ENCODE assay signal across 9 cellular contexts in the genomic region with DNA sequence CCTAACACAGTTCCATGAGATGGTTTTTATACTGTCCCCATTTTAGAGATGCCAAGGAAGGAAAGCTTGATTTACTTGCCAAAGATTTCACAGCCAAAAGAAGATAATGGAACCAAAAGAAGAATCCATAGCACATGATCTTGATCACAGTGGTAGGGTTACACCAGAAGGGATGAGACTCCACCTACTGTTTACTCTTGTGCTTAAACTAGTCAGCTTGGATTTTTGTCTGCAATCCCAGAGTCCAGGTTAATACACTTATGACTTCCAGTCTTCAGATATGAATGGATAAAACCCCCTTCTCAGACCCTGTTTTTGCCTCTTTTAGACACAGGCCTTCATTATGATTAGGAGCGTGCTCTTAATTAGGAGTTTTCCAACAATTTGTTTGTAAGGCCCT.
DNase-seq lines count a peak whose midpoint lies in the region; ATAC-seq and TF ChIP-seq lines count a peak whose summit lies in the region.
"Had no signal": no experiment of that assay in that cellular context is flagged by ENCODE, and none has a peak within 500 bp of the region (broad histone marks: within the 10 kb centered on the region; RNA-seq: fewer than 3 reads in every experiment).

No MANE protein-coding gene starts in this region.

- peaks cover 9% of the 10 kb centered on the region for H3K36me3 Mint-ChIP-seq in activated T-helper 17 cell treated with anti-CD3 and anti-CD28 coated beads, Interleukin-2, amount 50 U/mL, for 72 hours (ENCODE audit: low read depth)

- peak overlapping the region; percentile 74 for H3K4me3 Mint-ChIP-seq in activated T-helper 17 cell treated with anti-CD3 and anti-CD28 coated beads, Interleukin-2, amount 50 U/mL, for 72 hours

- TF ChIP-seq CTCF in kidney epithelial cell (IDR thresholded peaks at IDR 0.05; ENCODE audit: insufficient read depth, low read length, poor library complexity, severe bottlenecking) (peak; percentile 19), stomach (IDR thresholded peaks at IDR 0.05) (no peak)

- intact Hi-C loops in stomach (cut with DNase I; ENCODE audit: low total_unique reads) = no loop called here

- TF ChIP-seq POLR2A in stomach (IDR thresholded peaks at IDR 0.05) = no peak

- peak; percentile 22 for DNase-seq in AG20443 (ENCODE audit: low spot score)
- peak; percentile 7 for DNase-seq in HS-27A (ENCODE audit: low read depth)
- no peak for DNase-seq in kidney epithelial cell (ENCODE audit: low read depth)
- DNase-seq in stomach = no peak
- DNase-seq in NCI-H1105 (lab: John Stamatoyannopoulos, UW) = no peak
- DNase-seq: NCI-H1930 had no signal

- no peaks in the 10 kb centered on the region for H3K9me3 ChIP-seq in stomach

- no peaks in the 10 kb centered on the region for H3K27me3 ChIP-seq in kidney epithelial cell (ENCODE audit: control insufficient read depth, insufficient read depth, low read length)
- no peaks in the 10 kb centered on the region for H3K27me3 ChIP-seq in stomach

- H3K36me3 ChIP-seq in kidney epithelial cell (ENCODE audit: control insufficient read depth, insufficient read depth, low read length) (no peaks in the 10 kb centered on the region), stomach (no peaks in the 10 kb centered on the region)

- no peak for TF ChIP-seq EP300 in stomach (IDR thresholded peaks at IDR 0.05)

- 85 to 95% (median 88%) methylated on average over 1 of the region's 1 CpG for whole genome bisulfite sequencing in stomach, 5 donors

- no peaks in the 10 kb centered on the region for H3K4me1 ChIP-seq in stomach

- H3K27me3 Mint-ChIP-seq in activated T-helper 17 cell treated with anti-CD3 and anti-CD28 coated beads, Interleukin-2, amount 50 U/mL, for 72 hours = no peaks in the 10 kb centered on the region

- peak overlapping the region; percentile 99 for H3K27ac Mint-ChIP-seq in activated T-helper 17 cell treated with anti-CD3 and anti-CD28 coated beads, Interleukin-2, amount 50 U/mL, for 72 hours

- no peaks in the 10 kb centered on the region for H3K9me3 Mint-ChIP-seq in activated T-helper 17 cell treated with anti-CD3 and anti-CD28 coated beads, Interleukin-2, amount 50 U/mL, for 72 hours

- peaks cover 15% of the 10 kb centered on the region for H3K4me1 Mint-ChIP-seq in activated T-helper 17 cell treated with anti-CD3 and anti-CD28 coated beads, Interleukin-2, amount 50 U/mL, for 72 hours

- ATAC-seq in activated T-helper 17 cell treated with anti-CD3 and anti-CD28 coated beads, Interleukin-2, amount 50 U/mL, for 72 hours (replicated peaks) = no peak
- ATAC-seq in GM18861 (IDR thresholded peaks at IDR 0.05; ENCODE audit: unreplicated experiment) (no peak), GM19035 (IDR thresholded peaks at IDR 0.05; ENCODE audit: unreplicated experiment) (no peak)

- H3K4me3 ChIP-seq in kidney epithelial cell (ENCODE audit: low read depth, low read length) (no peak overlapping the region), stomach (no peak overlapping the region)

- no peak overlapping the region for H3K27ac ChIP-seq in stomach

Comparison
In these comparisons a context has a peak if more than half of its experiments do, and no peak if none do; other contexts are left out.
1. DNase-seq: peak in AG20443 (single experiment) and HS-27A (single experiment); none in kidney epithelial cell (single experiment), stomach (single experiment) and NCI-H1105 (single experiment).